13 cellular contexts compared by ENCODE assay signal in the genomic region with DNA sequence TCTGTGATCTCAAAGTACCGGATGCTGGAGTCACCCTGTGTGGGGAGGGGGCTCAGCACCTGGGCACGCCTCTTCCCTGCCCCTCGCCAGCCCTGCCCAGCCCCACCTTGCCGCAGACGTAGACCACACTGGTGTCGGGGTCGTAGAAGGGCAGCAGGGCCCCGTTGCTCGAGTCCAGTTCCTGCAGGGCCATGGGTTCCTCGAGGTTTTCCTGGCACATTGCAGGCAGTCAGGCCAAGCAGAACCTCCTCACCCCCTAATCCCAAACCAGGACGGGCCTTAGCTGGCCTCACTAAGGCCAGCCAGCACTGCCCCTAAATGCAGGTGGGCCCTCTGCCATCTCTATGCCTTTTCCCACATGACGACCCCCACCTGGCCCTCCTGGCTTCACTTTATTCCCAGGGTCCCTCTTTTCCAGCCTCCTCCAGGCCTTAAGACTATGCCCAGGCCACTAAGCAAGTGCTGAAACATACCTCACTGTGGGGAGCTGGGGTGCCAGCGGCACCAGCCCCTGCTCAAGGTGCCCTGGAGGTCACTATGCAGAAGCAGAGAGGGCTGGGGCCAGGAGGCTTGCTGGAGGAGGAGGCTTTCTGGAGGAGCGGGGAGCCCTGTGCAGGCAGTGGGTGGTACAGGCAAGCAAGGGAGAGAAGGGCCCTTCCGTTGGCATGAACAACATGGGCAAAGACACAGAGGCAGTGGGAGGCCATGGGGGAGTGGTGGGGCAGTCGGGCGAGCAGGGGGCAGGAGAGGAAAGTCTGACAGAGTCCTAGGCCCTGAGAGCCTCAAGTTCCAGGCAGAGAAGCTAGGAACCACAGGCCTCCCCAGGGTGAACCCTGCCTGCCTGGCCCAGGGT. TPM values are rescaled to one million over a fixed set of nuclear protein-coding genes. Genes with fewer than 3 reads are reported as not detected.
A peak's percentile ranks its signal among the peaks of the same experiment; 100 is the strongest.
DNase-seq lines count a peak whose midpoint lies in the region; ATAC-seq, FAIRE-seq and TF ChIP-seq lines count a peak whose summit lies in the region.
"Had no signal": no experiment of that assay in that cellular context is flagged by ENCODE, and none has a peak within 500 bp of the region (broad histone marks: within the 10 kb centered on the region; RNA-seq: fewer than 3 reads in every experiment).

No MANE protein-coding gene starts in this region.

- DNase-seq in MCF 10A (ENCODE audit: unreplicated experiment) (no peak), mammary epithelial cell (no peak), lung (ENCODE audit: low spot score) (no peak), suprapubic skin (ENCODE audit: low spot score in 2 of 2) (no peak), HTR-8/SVneo (ENCODE audit: insufficient read length, low spot score) (no peak), NCI-H2081 (lab: John Stamatoyannopoulos, UW) (no peak), A172 (ENCODE audit: low spot score) (no peak)
- no peak for DNase-seq in activated CD8-positive, alpha-beta T cell treated with anti-CD3 and anti-CD28 coated beads for 36 hours
- DNase-seq: stimulated activated CD4-positive, alpha-beta T cell treated with anti-CD3 and anti-CD28 coated beads, Interleukin-4, amount 100 ng/mL, for 4 hours had no signal

- H3K27me3 ChIP-seq in mammary epithelial cell (ENCODE audit: insufficient read depth, low read length), result no peaks in the 10 kb centered on the region
- H3K27me3 ChIP-seq in lung (ENCODE audit: control insufficient read depth, insufficient read depth), result no peaks in the 10 kb centered on the region
- H3K27me3 ChIP-seq in suprapubic skin, result no peaks in the 10 kb centered on the region

- POLR2A ChIA-PET in MCF 10A (lab: Yijun Ruan, JAX), result interaction anchor here (0.5 to 1.3 kb wide), 3 partner anchors 12 to 129 kb away, joined by 3 read pairs; a partner anchor contains a TSS
- POLR2A ChIA-PET in activated CD8-positive, alpha-beta T cell treated with anti-CD3 and anti-CD28 coated beads for 36 hours (lab: Charles Lee), result interaction anchor here (0.9 to 10.8 kb wide), 9 partner anchors 10 to 49 kb away, joined by 3 to 178 read pairs (median 5); a partner anchor contains a TSS

- 97% methylated on average over 7 of the region's 17 CpGs for WGBS in mammary epithelial cell (ENCODE audit: low coverage, missing lambda C conversion rate)
- WGBS in lung, 2 donors, result 68 to 70% methylated on average over 15 to 17 of the region's 17 CpGs
- WGBS in suprapubic skin, result 69% methylated on average over 11 of the region's 17 CpGs

- H3K27ac ChIP-seq in mammary epithelial cell (ENCODE audit: insufficient read depth, low read depth, low read length), result no peak overlapping the region
- H3K27ac ChIP-seq in lung (ENCODE audit: low read depth in 1 of 2, low read length in 1 of 2), result peak overlapping the region; percentile 17 to 27
- peak overlapping the region; percentile 5 for H3K27ac ChIP-seq in suprapubic skin

- peaks cover 9% of the 10 kb centered on the region for H3K4me1 ChIP-seq in mammary epithelial cell (ENCODE audit: insufficient read depth, low read length)
- H3K4me1 ChIP-seq in lung (ENCODE audit: control insufficient read depth in 2 of 2, insufficient read depth in 2 of 2, low read length in 2 of 2), result peaks cover 0 to 7% of the 10 kb centered on the region in 2 donors
- H3K4me1 ChIP-seq in suprapubic skin, result peaks cover 60% of the 10 kb centered on the region

- BruUV-seq in MCF 10A (replicated peaks; lab: Mats Ljungman, UMichigan), result no TSS peak
- BruUV-seq in mammary epithelial cell (replicated peaks; lab: Mats Ljungman, UMichigan), result no TSS peak

- no peaks in the 10 kb centered on the region for H3K9me3 ChIP-seq in mammary epithelial cell (replicated peaks; ENCODE audit: insufficient read depth, low read length)
- no peaks in the 10 kb centered on the region for H3K9me3 ChIP-seq in lung (ENCODE audit: control insufficient read depth in 2 of 2, insufficient read depth in 1 of 2, low read length in 1 of 2)
- H3K9me3 ChIP-seq in suprapubic skin, result no peaks in the 10 kb centered on the region

- no peak overlapping the region for H3K4me3 ChIP-seq in mammary epithelial cell (replicated peaks in 1 of 3; ENCODE audit: insufficient read depth in 1 of 3, low read depth in 2 of 3, low read length in 3 of 3)
- no peak overlapping the region for H3K4me3 ChIP-seq in lung
- H3K4me3 ChIP-seq in suprapubic skin, result no peak overlapping the region

- in situ Hi-C loops in mammary epithelial cell (cut with MboI; ENCODE audit: low sequenced_read_pairs in 2 of 2), result no loop called here

- FAIRE-seq in HTR-8/SVneo (lab: Jason Lieb, UNC), result no peak
- FAIRE-seq: TTC549 had no signal

- no peaks in the 10 kb centered on the region for H3K36me3 ChIP-seq in mammary epithelial cell (ENCODE audit: insufficient read depth, low read length)
- peaks cover 0 to 49% of the 10 kb centered on the region in 2 donors for H3K36me3 ChIP-seq in lung (ENCODE audit: control insufficient read depth in 2 of 2, insufficient read depth in 2 of 2, low read length in 2 of 2)
- peaks cover 48% of the 10 kb centered on the region for H3K36me3 ChIP-seq in suprapubic skin

- H4K20me1 ChIP-seq in mammary epithelial cell (ENCODE audit: insufficient read depth, low read length), result peaks cover 3% of the 10 kb centered on the region

- no peak overlapping the region for H2AFZ ChIP-seq in mammary epithelial cell (ENCODE audit: low read depth, low read length)

- peaks cover 34% of the 10 kb centered on the region for H3K36me3 Mint-ChIP-seq in MCF 10A (ENCODE audit: insufficient read depth, unreplicated experiment)
- H3K36me3 Mint-ChIP-seq in activated CD8-positive, alpha-beta T cell treated with anti-CD3 and anti-CD28 coated beads for 36 hours (ENCODE audit: low read depth), result peaks cover 43% of the 10 kb centered on the region

- H3K27ac Mint-ChIP-seq in MCF 10A (ENCODE audit: low read depth, unreplicated experiment), result no peak overlapping the region
- H3K27ac Mint-ChIP-seq in activated CD8-positive, alpha-beta T cell treated with anti-CD3 and anti-CD28 coated beads for 36 hours, result peak overlapping the region; percentile 86

- intact Hi-C loops in MCF 10A (cut with micrococcal nuclease), result no loop called here
- intact Hi-C loops in mammary epithelial cell (cut with micrococcal nuclease), result no loop called here
- intact Hi-C loops in activated CD8-positive, alpha-beta T cell treated with anti-CD3 and anti-CD28 coated beads for 36 hours (cut with micrococcal nuclease), result no loop called here

- TF ChIP-seq CTCF in MCF 10A (IDR thresholded peaks at IDR 0.05; ENCODE audit: unreplicated experiment) (no peak), mammary epithelial cell (conservative IDR thresholded peaks at IDR 0.05 in 1 of 2, IDR thresholded peaks at IDR 0.05 in 1 of 2; ENCODE audit: extremely low read depth in 1 of 2, insufficient read depth in 1 of 2, low read depth in 1 of 2, low read length in 2 of 2) (no peak), lung (IDR thresholded peaks at IDR 0.05; ENCODE audit: control extremely low read depth, extremely low read depth) (no peak), suprapubic skin (IDR thresholded peaks at IDR 0.05) (no peak)
- TF ChIP-seq CTCF in activated CD8-positive, alpha-beta T cell treated with anti-CD3 and anti-CD28 coated beads for 36 hours (IDR thresholded peaks at IDR 0.05), result no peak

- no peak overlapping the region for H3K9ac ChIP-seq in mammary epithelial cell (ENCODE audit: insufficient read depth, low read length)

- H3K9me3 Mint-ChIP-seq in MCF 10A (ENCODE audit: unreplicated experiment), result no peaks in the 10 kb centered on the region
- H3K9me3 Mint-ChIP-seq in activated CD8-positive, alpha-beta T cell treated with anti-CD3 and anti-CD28 coated beads for 36 hours, result no peaks in the 10 kb centered on the region

- H3K4me2 ChIP-seq in mammary epithelial cell (ENCODE audit: insufficient read depth, low read depth, low read length), result no peak overlapping the region

- H3K4me1 Mint-ChIP-seq in MCF 10A (ENCODE audit: insufficient read depth, unreplicated experiment), result peaks cover 15% of the 10 kb centered on the region
- H3K4me1 Mint-ChIP-seq in activated CD8-positive, alpha-beta T cell treated with anti-CD3 and anti-CD28 coated beads for 36 hours (ENCODE audit: low read depth), result peaks cover 52% of the 10 kb centered on the region

- peaks cover 16% of the 10 kb centered on the region for H3K79me2 ChIP-seq in mammary epithelial cell (ENCODE audit: insufficient read depth, low read length)

- no peak for ATAC-seq in activated CD8-positive, alpha-beta T cell treated with anti-CD3 and anti-CD28 coated beads for 36 hours
- no peak for ATAC-seq in lung (ENCODE audit: insufficient read depth, low FRiP score)

- H3K27me3 Mint-ChIP-seq in MCF 10A (ENCODE audit: insufficient read depth, unreplicated experiment), result no peaks in the 10 kb centered on the region
- no peaks in the 10 kb centered on the region for H3K27me3 Mint-ChIP-seq in activated CD8-positive, alpha-beta T cell treated with anti-CD3 and anti-CD28 coated beads for 36 hours

- TF ChIP-seq EP300 in suprapubic skin (IDR thresholded peaks at IDR 0.05), result no peak

- H3K4me3 Mint-ChIP-seq in MCF 10A (ENCODE audit: unreplicated experiment), result peak overlapping the region; percentile 47
- peak overlapping the region; percentile 87 for H3K4me3 Mint-ChIP-seq in activated CD8-positive, alpha-beta T cell treated with anti-CD3 and anti-CD28 coated beads for 36 hours

- dilution Hi-C loops in mammary epithelial cell (cut with HindIII; ENCODE audit: low sequenced_read_pairs), result no loop called here

- CTCF ChIA-PET in MCF 10A (lab: Yijun Ruan, JAX), result no interaction called here
- CTCF ChIA-PET in mammary epithelial cell (lab: Charles Lee; ENCODE audit: low non-redundant PET), result no interaction called here
- CTCF ChIA-PET in activated CD8-positive, alpha-beta T cell treated with anti-CD3 and anti-CD28 coated beads for 36 hours (lab: Charles Lee), result interaction anchor here (0.9 to 1.8 kb wide), 2 partner anchors 28 to 94 kb away, joined by 4 to 5 read pairs; no protein-coding TSS in a partner anchor

- no peak for TF ChIP-seq POLR2A in suprapubic skin (IDR thresholded peaks at IDR 0.05)

RNA-seq across cellular contexts. Expression of a gene that starts 2.8 kb away (rescaled TPM):
- total RNA-seq in MCF 10A (2022), result 44.9 and 59.8 TPM in 2 replicates
- total RNA-seq in mammary epithelial cell, result 10 to 100 TPM; 62.8 to 74.4 TPM
- 77.3 TPM for polyA plus RNA-seq in mammary epithelial cell
- polyA minus RNA-seq in mammary epithelial cell, result 50.2 TPM
- 100 to 1,000 TPM; 254 to 276 TPM for total RNA-seq in activated CD8-positive, alpha-beta T cell treated with anti-CD3 and anti-CD28 coated beads for 36 hours
- total RNA-seq in lung, result 100 to 1,000 TPM in 1 of 2 donors, 10 to 100 TPM in 1; 65.6 to 147 TPM
- polyA plus RNA-seq in lung, result 100 to 1,000 TPM; 108 to 130 TPM
- total RNA-seq in suprapubic skin, result 10 to 100 TPM; 46.7 to 64.2 (median 47.1) TPM
- 108 and 116 TPM in 2 replicates for total RNA-seq in A172 (2014; rRNA removed; shearing (Covaris generic))

RNA-seq across cellular contexts. Expression of a gene that starts 3.0 kb away (rescaled TPM):
- total RNA-seq in MCF 10A (2022) (0.54 and 0.86 TPM in 2 replicates), mammary epithelial cell (1 to 10 TPM in 1 of 2 donors, not detected in 1; 1.2 TPM), lung (10 to 100 TPM in 1 of 2 donors, 1 to 10 TPM in 1; 8.8 to 13.7 TPM), suprapubic skin (1 to 10 TPM in 2 of 4 donors, under 1 TPM in 2; 0.59 to 4.3 (median 2.0) TPM)
- polyA plus RNA-seq in mammary epithelial cell (0.18 TPM), lung (10 to 100 TPM; 10.8 to 19.0 TPM)
- 0.93 TPM for polyA minus RNA-seq in mammary epithelial cell
- 100 to 1,000 TPM; 107 to 114 TPM for total RNA-seq in activated CD8-positive, alpha-beta T cell treated with anti-CD3 and anti-CD28 coated beads for 36 hours
- 1.5 and 2.3 TPM in 2 replicates for total RNA-seq in A172 (2014; rRNA removed; shearing (Covaris generic))

RNA-seq across cellular contexts. Expression of a gene that starts 12.1 kb away (rescaled TPM):
- total RNA-seq in MCF 10A (2022) (not detected in 2 replicates), mammary epithelial cell (not detected), lung (not detected), suprapubic skin (under 1 TPM in 1 of 4 donors, not detected in 3; 0.34 TPM)
- polyA plus RNA-seq in mammary epithelial cell (not detected), lung (under 1 TPM in 1 of 2 donors, not detected in 1; 0.06 TPM)
- not detected for polyA minus RNA-seq in mammary epithelial cell
- total RNA-seq in activated CD8-positive, alpha-beta T cell treated with anti-CD3 and anti-CD28 coated beads for 36 hours, result not detected
- total RNA-seq in A172 (2014; rRNA removed; shearing (Covaris generic)), result not detected in 2 replicates
- total RNA-seq: urinary bladder had no signal
- polyA plus RNA-seq: adipose tissue, BJ, urinary bladder had no signal

RNA-seq across cellular contexts. Expression of a gene that starts 12.2 kb away (rescaled TPM):
- total RNA-seq in MCF 10A (2022) (49.8 and 60.1 TPM in 2 replicates), mammary epithelial cell (10 to 100 TPM; 35.7 to 62.3 TPM), lung (10 to 100 TPM; 26.3 to 56.8 TPM), suprapubic skin (100 to 1,000 TPM; 147 to 193 (median 158) TPM)
- polyA plus RNA-seq in mammary epithelial cell (58.7 TPM), lung (10 to 100 TPM; 55.7 to 69.5 TPM)
- polyA minus RNA-seq in mammary epithelial cell, result 76.8 TPM
- 10 to 100 TPM; 54.8 to 57.4 TPM for total RNA-seq in activated CD8-positive, alpha-beta T cell treated with anti-CD3 and anti-CD28 coated beads for 36 hours
- total RNA-seq in A172 (2014; rRNA removed; shearing (Covaris generic)), result 83.6 and 89.8 TPM in 2 replicates

RNA-seq across cellular contexts. Expression of a gene that starts 14.7 kb away (rescaled TPM):
- not detected in 2 replicates for total RNA-seq in MCF 10A (2022)
- 1 to 10 TPM; 1.8 to 5.8 TPM for total RNA-seq in mammary epithelial cell
- 0.52 TPM for polyA plus RNA-seq in mammary epithelial cell
- not detected for polyA minus RNA-seq in mammary epithelial cell
- 1 to 10 TPM in 1 of 2 experiments, under 1 TPM in 1; 0.83 to 1.4 TPM for total RNA-seq in activated CD8-positive, alpha-beta T cell treated with anti-CD3 and anti-CD28 coated beads for 36 hours
- total RNA-seq in lung, result 1 to 10 TPM; 2.1 to 5.3 TPM
- 1 to 10 TPM in 1 of 2 donors, under 1 TPM in 1; 0.96 to 2.5 TPM for polyA plus RNA-seq in lung
- total RNA-seq in suprapubic skin, result 1 to 10 TPM in 1 of 4 donors, under 1 TPM in 2, not detected in 1; 0.38 to 2.5 (median 0.72) TPM
- total RNA-seq in A172 (2014; rRNA removed; shearing (Covaris generic)), result not detected in 2 replicates
- polyA plus RNA-seq: BJ had no signal

Comparison
In these comparisons a context has a peak if more than half of its experiments do, and no peak if none do; other contexts are left out.
1. RNA of a gene that starts 3.0 kb away (total RNA-seq): 107 to 114 TPM in activated CD8-positive, alpha-beta T cell treated with anti-CD3 and anti-CD28 coated beads for 36 hours; 8.8 to 13.7 TPM in lung, 0.59 to 4.3 TPM in suprapubic skin, 1.5 to 2.3 TPM in A172, 1.2 TPM in mammary epithelial cell and 0.54 to 0.86 TPM in MCF 10A; every median in the first group is over 4 times any median in the second.